ENCODE assay signal across 1 cellular context in the genomic region with DNA sequence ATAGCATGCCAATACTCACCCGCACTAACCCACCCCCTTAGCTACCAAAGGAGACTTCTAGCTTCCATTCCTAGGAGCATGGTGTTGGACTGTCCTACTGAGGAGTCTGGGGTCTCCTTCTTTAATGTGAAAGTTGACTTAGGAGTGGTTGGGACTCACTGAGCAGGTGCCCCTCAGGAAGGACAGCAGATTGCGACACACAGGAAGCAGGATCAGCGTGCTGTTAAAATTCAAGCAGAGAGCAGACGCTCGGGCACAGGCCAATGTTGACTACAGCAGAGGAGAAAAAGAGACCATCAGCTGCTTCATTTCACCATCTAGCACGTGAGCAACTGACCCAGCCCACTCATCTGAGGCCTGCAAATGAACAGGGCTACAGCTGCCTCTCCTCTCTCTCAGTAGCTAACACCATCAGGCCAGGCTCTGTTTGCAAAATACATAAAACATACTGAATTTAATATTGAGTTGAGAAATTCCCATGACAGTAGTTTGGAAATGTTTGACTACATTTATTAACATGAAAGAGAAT.
TF ChIP-seq lines count a peak whose summit lies in the region.

No MANE protein-coding gene starts in this region.

TF ChIP-seq in H1, 55 proteins besides CTCF, POLR2A, EP300 and RAD21:
- peak; percentile 72 for TF ChIP-seq CEBPB (IDR thresholded peaks at IDR 0.05; ENCODE audit: low read depth, low read length)
- TF ChIP-seq NANOG (IDR thresholded peaks at IDR 0.05; ENCODE audit: insufficient read depth, low read depth, low read length, poor library complexity, severe bottlenecking): no peak
- TF ChIP-seq JUND (IDR thresholded peaks at IDR 0.05; ENCODE audit: low read length): no peak
